In genomic region chr22:31622980-31623379, GRCh38 we compare ENCODE assay signal across 21 cellular contexts. TPM values are rescaled to one million over a fixed set of nuclear protein-coding genes. Genes with fewer than 3 reads are reported as not detected.
DNase-seq lines count a peak whose midpoint lies in the region; ATAC-seq, FAIRE-seq and TF ChIP-seq lines count a peak whose summit lies in the region.
"Had no signal": no experiment of that assay in that cellular context is flagged by ENCODE, and none has a peak within 500 bp of the region (broad histone marks: within the 10 kb centered on the region; RNA-seq: fewer than 3 reads in every experiment).

No MANE protein-coding gene starts in this region.

- TF ChIP-seq CTCF in neural crest cell (conservative IDR thresholded peaks at IDR 0.05) = no peak

- H3K9me3 Mint-ChIP-seq in activated T-cell treated with anti-CD3 and anti-CD28 coated beads, Interleukin-2, amount 50 U/mL, for 24 hours = no peaks in the 10 kb centered on the region
- peaks cover 0 to 1% (median 0%) of the 10 kb centered on the region in 8 donors for H3K9me3 Mint-ChIP-seq in CD4-positive, alpha-beta memory T cell
- H3K9me3 Mint-ChIP-seq in activated naive CD8-positive, alpha-beta T cell treated with anti-CD3 and anti-CD28 coated beads, Interleukin-2, amount 50 U/mL, for 24 hours = no peaks in the 10 kb centered on the region
- no peaks in the 10 kb centered on the region for H3K9me3 Mint-ChIP-seq in neural crest cell

- peaks cover 15% of the 10 kb centered on the region for H3K4me1 ChIP-seq in CD4-positive, alpha-beta memory T cell (ENCODE audit: insufficient read depth, low read length)

- ATAC-seq in activated naive CD8-positive, alpha-beta T cell treated with anti-CD3 and anti-CD28 coated beads, Interleukin-2, amount 50 U/mL, for 24 hours = no peak
- ATAC-seq in activated CD4-positive, CD25-positive, alpha-beta regulatory T cell treated with anti-CD3 and anti-CD28 coated beads, Interleukin-2, amount 50 U/mL, for 24 hours = no peak
- ATAC-seq: lower lobe of right lung, right cardiac atrium had no signal

- TF ChIP-seq POLR2A in H54 (IDR thresholded peaks at IDR 0.05; ENCODE audit: low read depth, low read length) = no peak

- no peak for FAIRE-seq in H54 (lab: Jason Lieb, UNC)
- FAIRE-seq: GM12891, TTC549 had no signal

- no peak overlapping the region for H3K4me3 ChIP-seq in CD4-positive, alpha-beta memory T cell (ENCODE audit: low read length in 2 of 2)
- H3K4me3 ChIP-seq: cardiac muscle cell, GM23248, lower lobe of right lung, MG63 had no signal

- no peaks in the 10 kb centered on the region for H3K27me3 Mint-ChIP-seq in activated T-cell treated with anti-CD3 and anti-CD28 coated beads, Interleukin-2, amount 50 U/mL, for 24 hours
- H3K27me3 Mint-ChIP-seq in CD4-positive, alpha-beta memory T cell = no peaks in the 10 kb centered on the region
- no peaks in the 10 kb centered on the region for H3K27me3 Mint-ChIP-seq in activated naive CD8-positive, alpha-beta T cell treated with anti-CD3 and anti-CD28 coated beads, Interleukin-2, amount 50 U/mL, for 24 hours
- no peaks in the 10 kb centered on the region for H3K27me3 Mint-ChIP-seq in neural crest cell (ENCODE audit: low read depth)

- DNase-seq in activated T-cell treated with anti-CD3 and anti-CD28 coated beads, Interleukin-2, amount 50 U/mL, for 24 hours = no peak
- DNase-seq in activated T-cell treated with anti-CD3 and anti-CD28 coated beads, Interleukin-2, amount 50 U/mL, for 1 hour = no peak
- DNase-seq in CD4-positive, alpha-beta memory T cell = no peak
- DNase-seq in activated naive CD8-positive, alpha-beta T cell treated with anti-CD3 and anti-CD28 coated beads, Interleukin-2, amount 50 U/mL, for 24 hours = no peak
- DNase-seq in neural crest cell (ENCODE audit: low read depth, low spot score) (no peak), COLO668 (lab: John Stamatoyannopoulos, UW; ENCODE audit: unreplicated experiment) (no peak), H54 (ENCODE audit: insufficient read length, low spot score) (no peak)
- DNase-seq: activated CD4-positive, alpha-beta T cell treated with anti-CD3 and anti-CD28 coated beads for 48 hours; DMS79; GM23248; lower lobe of right lung; MG63; NCI-H1436; NCI-H524 treated with DMSO at 0.1 percent for 48 hours; stimulated activated CD4-positive, alpha-beta T cell treated with anti-CD3 and anti-CD28 coated beads, Interleukin-15, amount 100 ng/mL, for 24 hours had no signal

- no peaks in the 10 kb centered on the region for H3K9me3 ChIP-seq in CD4-positive, alpha-beta memory T cell (ENCODE audit: control insufficient read depth in 1 of 2, low read length in 2 of 2)
- H3K9me3 ChIP-seq: lower lobe of right lung, MG63 had no signal

- POLR2A ChIA-PET in CD4-positive, alpha-beta memory T cell (lab: Charles Lee; ENCODE audit: partially characterized antibody) = interaction anchor here (1.4 kb wide), 1 partner anchor 39 kb away, joined by 4 read pairs; the partner anchor contains the start of gene PISD

- H3K27me3 ChIP-seq in CD4-positive, alpha-beta memory T cell (ENCODE audit: insufficient read depth, low read length) = no peaks in the 10 kb centered on the region
- H3K27me3 ChIP-seq: cardiac muscle cell, MG63 had no signal

- CTCF ChIA-PET in CD4-positive, alpha-beta memory T cell (lab: Charles Lee; ENCODE audit: partially characterized antibody) = interaction anchor here (1.0 to 2.8 kb wide), 2 partner anchors 11 to 171 kb away, joined by 3 to 9 read pairs; no protein-coding TSS in a partner anchor

- H3K36me3 ChIP-seq in CD4-positive, alpha-beta memory T cell (ENCODE audit: insufficient read depth, low read length) = peaks cover 25% of the 10 kb centered on the region

- peaks cover 91% of the 10 kb centered on the region for H3K36me3 Mint-ChIP-seq in activated T-cell treated with anti-CD3 and anti-CD28 coated beads, Interleukin-2, amount 50 U/mL, for 24 hours (ENCODE audit: low read depth)
- H3K36me3 Mint-ChIP-seq in CD4-positive, alpha-beta memory T cell = peaks cover 7 to 32% of the 10 kb centered on the region in 2 donors
- H3K36me3 Mint-ChIP-seq in activated naive CD8-positive, alpha-beta T cell treated with anti-CD3 and anti-CD28 coated beads, Interleukin-2, amount 50 U/mL, for 24 hours (ENCODE audit: low read depth) = peaks cover 32% of the 10 kb centered on the region
- peaks cover 3% of the 10 kb centered on the region for H3K36me3 Mint-ChIP-seq in neural crest cell (ENCODE audit: low read depth)

- H3K4me3 Mint-ChIP-seq in activated T-cell treated with anti-CD3 and anti-CD28 coated beads, Interleukin-2, amount 50 U/mL, for 24 hours = no peak overlapping the region
- H3K4me3 Mint-ChIP-seq in CD4-positive, alpha-beta memory T cell = no peak overlapping the region
- no peak overlapping the region for H3K4me3 Mint-ChIP-seq in activated naive CD8-positive, alpha-beta T cell treated with anti-CD3 and anti-CD28 coated beads, Interleukin-2, amount 50 U/mL, for 24 hours
- peak overlapping the region; percentile 44 for H3K4me3 Mint-ChIP-seq in neural crest cell

- peaks cover 40% of the 10 kb centered on the region for H3K4me1 Mint-ChIP-seq in activated T-cell treated with anti-CD3 and anti-CD28 coated beads, Interleukin-2, amount 50 U/mL, for 24 hours (ENCODE audit: low read depth)
- H3K4me1 Mint-ChIP-seq in CD4-positive, alpha-beta memory T cell = peaks cover 8 to 42% (median 12%) of the 10 kb centered on the region in 4 donors
- H3K4me1 Mint-ChIP-seq in activated naive CD8-positive, alpha-beta T cell treated with anti-CD3 and anti-CD28 coated beads, Interleukin-2, amount 50 U/mL, for 24 hours = peaks cover 18% of the 10 kb centered on the region
- peaks cover 23% of the 10 kb centered on the region for H3K4me1 Mint-ChIP-seq in neural crest cell

- H3K27ac ChIP-seq in CD4-positive, alpha-beta memory T cell (ENCODE audit: low read depth, low read length) = no peak overlapping the region
- H3K27ac ChIP-seq: cardiac muscle cell, epithelial cell of prostate, GM23248, lower lobe of right lung had no signal

- peak overlapping the region; percentile 82 for H3K27ac Mint-ChIP-seq in activated T-cell treated with anti-CD3 and anti-CD28 coated beads, Interleukin-2, amount 50 U/mL, for 24 hours
- peak overlapping the region in 5 of 7 donors; percentile 10 to 72 (median 52) for H3K27ac Mint-ChIP-seq in CD4-positive, alpha-beta memory T cell
- H3K27ac Mint-ChIP-seq in activated naive CD8-positive, alpha-beta T cell treated with anti-CD3 and anti-CD28 coated beads, Interleukin-2, amount 50 U/mL, for 24 hours = peak overlapping the region; percentile 46
- no peak overlapping the region for H3K27ac Mint-ChIP-seq in neural crest cell (ENCODE audit: unreplicated experiment)

- intact Hi-C loops in CD4-positive, alpha-beta memory T cell (cut with micrococcal nuclease) = no loop called here

RNA-seq across cellular contexts. Expression of gene PISD, which starts 39.0 kb away (rescaled TPM):
- total RNA-seq in CD4-positive, alpha-beta memory T cell = 10 to 100 TPM; 34.3 to 35.4 TPM
- polyA plus RNA-seq in CD4-positive, alpha-beta memory T cell = 10 to 100 TPM; 16.7 to 27.3 TPM
- total RNA-seq in neural crest cell = 29.0 and 29.2 TPM in 2 replicates
